In the genomic region with DNA sequence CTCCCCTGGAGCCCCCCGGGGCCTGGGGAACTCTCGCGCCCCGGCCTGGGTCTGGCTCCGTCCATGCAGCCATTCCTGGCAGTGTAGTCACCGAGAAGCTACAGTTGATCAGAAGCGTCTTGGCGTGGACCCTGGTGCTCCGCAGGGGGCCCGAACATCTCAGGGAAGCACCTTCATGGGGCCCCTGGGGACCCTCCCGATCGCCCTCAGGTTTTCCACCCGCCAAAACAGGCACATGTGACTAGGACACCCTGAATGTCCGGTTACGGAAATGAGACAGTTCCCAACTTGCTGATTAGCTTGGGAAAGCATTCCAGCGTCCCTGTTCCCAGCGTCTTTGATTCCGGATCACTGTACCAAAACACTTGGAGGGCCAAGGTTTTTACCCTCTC, we compare ENCODE assay signal across 8 cellular contexts. TPM values are rescaled to one million over a fixed set of nuclear protein-coding genes. Genes with fewer than 3 reads are reported as not detected.
DNase-seq lines count a peak whose midpoint lies in the region; ATAC-seq and TF ChIP-seq lines count a peak whose summit lies in the region.

No MANE protein-coding gene starts in this region.

- H3K9me3 ChIP-seq in SJCRH30 (replicated peaks) (no peaks in the 10 kb centered on the region), right lobe of liver (no peaks in the 10 kb centered on the region)

- H3K36me3 ChIP-seq in SJCRH30 (peaks cover 13% of the 10 kb centered on the region), right lobe of liver (no peaks in the 10 kb centered on the region)

- peaks cover 27% of the 10 kb centered on the region for H3K4me1 Mint-ChIP-seq in stimulated activated memory B cell treated with anti-CD40 and anti-IgM and Interleukin-4, amounts not matched to agents 10 μg/mL and 1 μg/mL and 100 μg/mL, for 72 hours

- peak; percentile 37 for ATAC-seq in GM18517 (IDR thresholded peaks at IDR 0.05; ENCODE audit: unreplicated experiment)
- ATAC-seq in HG03196 (IDR thresholded peaks at IDR 0.05; ENCODE audit: unreplicated experiment): peak; percentile 26
- ATAC-seq in right lobe of liver: peak in 3 of 4 donors; percentile 40 to 54 (median 48)
- ATAC-seq in stimulated activated memory B cell treated with anti-CD40 and anti-IgM and Interleukin-4, amounts not matched to agents 10 μg/mL and 1 μg/mL and 100 μg/mL, for 72 hours: peak; percentile 59
- ATAC-seq in HG03095 (IDR thresholded peaks at IDR 0.05; ENCODE audit: unreplicated experiment): no peak

- peak overlapping the region; percentile 87 for H3K27ac ChIP-seq in SJCRH30
- peak overlapping the region; percentile 73 for H3K27ac ChIP-seq in cingulate gyrus (ENCODE audit: low read depth, low read length)
- H3K27ac ChIP-seq in right lobe of liver: peak overlapping the region; percentile 90 to 95 (median 93)

- H3K27me3 Mint-ChIP-seq in stimulated activated memory B cell treated with anti-CD40 and anti-IgM and Interleukin-4, amounts not matched to agents 10 μg/mL and 1 μg/mL and 100 μg/mL, for 72 hours: no peaks in the 10 kb centered on the region

- WGBS in right lobe of liver (ENCODE audit: insufficient coverage, low coverage, low lambda C conversion rate, missing lambda C conversion rate): 0% methylated on average over 5 of the region's 18 CpGs

- no peaks in the 10 kb centered on the region for H3K27me3 ChIP-seq in SJCRH30
- no peaks in the 10 kb centered on the region for H3K27me3 ChIP-seq in right lobe of liver

- no peak for TF ChIP-seq POLR2A in right lobe of liver (IDR thresholded peaks at IDR 0.05)

- peak overlapping the region; percentile 96 for H3K27ac Mint-ChIP-seq in stimulated activated memory B cell treated with anti-CD40 and anti-IgM and Interleukin-4, amounts not matched to agents 10 μg/mL and 1 μg/mL and 100 μg/mL, for 72 hours

- intact Hi-C loops in right lobe of liver (cut with DNase I): no loop called here

- peak overlapping the region; percentile 94 for H3K4me3 Mint-ChIP-seq in stimulated activated memory B cell treated with anti-CD40 and anti-IgM and Interleukin-4, amounts not matched to agents 10 μg/mL and 1 μg/mL and 100 μg/mL, for 72 hours

- DNase-seq in AG08396 (ENCODE audit: low spot score): peak; percentile 15
- DNase-seq in SJCRH30: peak; percentile 33 to 50
- peak in 2 of 3 donors; percentile 37 to 55 for DNase-seq in right lobe of liver

- H3K4me1 ChIP-seq in SJCRH30: no peaks in the 10 kb centered on the region
- H3K4me1 ChIP-seq in right lobe of liver: peaks cover 0 to 13% (median 0%) of the 10 kb centered on the region in 4 donors

- H3K9me3 Mint-ChIP-seq in stimulated activated memory B cell treated with anti-CD40 and anti-IgM and Interleukin-4, amounts not matched to agents 10 μg/mL and 1 μg/mL and 100 μg/mL, for 72 hours: no peaks in the 10 kb centered on the region

- peak overlapping the region; percentile 68 for H3K4me3 ChIP-seq in SJCRH30
- peak overlapping the region; percentile 67 to 81 (median 73) for H3K4me3 ChIP-seq in right lobe of liver

- no peak for TF ChIP-seq CTCF in right lobe of liver (IDR thresholded peaks at IDR 0.05)

- peaks cover 11% of the 10 kb centered on the region for H3K36me3 Mint-ChIP-seq in stimulated activated memory B cell treated with anti-CD40 and anti-IgM and Interleukin-4, amounts not matched to agents 10 μg/mL and 1 μg/mL and 100 μg/mL, for 72 hours

RNA-seq across cellular contexts. Expression of gene FBXO4, which starts 0.5 kb away (rescaled TPM):
- 5.6 TPM in 2 replicates for total RNA-seq in SJCRH30 (2014; rRNA removed; shearing (Covaris generic))
- 10 to 100 TPM in 1 of 6 experiments, 1 to 10 TPM in 5; 5.1 to 14.6 (median 6.3) TPM for total RNA-seq in right lobe of liver

RNA-seq across cellular contexts. Expression of gene RIMOC1, which starts 21.4 kb away (rescaled TPM):
- 41.8 and 44.7 TPM in 2 replicates for total RNA-seq in SJCRH30 (2014; rRNA removed; shearing (Covaris generic))
- total RNA-seq in right lobe of liver: 10 to 100 TPM in 2 of 6 experiments, 1 to 10 TPM in 4; 7.6 to 15.5 (median 9.0) TPM

RNA-seq across cellular contexts. Expression of gene OXCT1, which starts 55.3 kb away (rescaled TPM):
- total RNA-seq in SJCRH30 (2014; rRNA removed; shearing (Covaris generic)): 55.3 and 65.9 TPM in 2 replicates
- total RNA-seq in right lobe of liver: under 1 TPM; 0.24 to 0.75 (median 0.61) TPM

Comparison
In these comparisons a context has a peak if more than half of its experiments do, and no peak if none do; other contexts are left out.
1. RNA of gene OXCT1, which starts 55.3 kb away (total RNA-seq): 55.3 to 65.9 TPM in SJCRH30; 0.24 to 0.75 TPM in right lobe of liver; every median in the first group is over 10 times any median in the second.
2. Peak in every context shown above with its lines, with median percentiles within 50 percentile points of each other: DNase-seq and H3K27ac ChIP-seq.